Comparison of ENCODE assay signal across 20 cellular contexts in the genomic region with DNA sequence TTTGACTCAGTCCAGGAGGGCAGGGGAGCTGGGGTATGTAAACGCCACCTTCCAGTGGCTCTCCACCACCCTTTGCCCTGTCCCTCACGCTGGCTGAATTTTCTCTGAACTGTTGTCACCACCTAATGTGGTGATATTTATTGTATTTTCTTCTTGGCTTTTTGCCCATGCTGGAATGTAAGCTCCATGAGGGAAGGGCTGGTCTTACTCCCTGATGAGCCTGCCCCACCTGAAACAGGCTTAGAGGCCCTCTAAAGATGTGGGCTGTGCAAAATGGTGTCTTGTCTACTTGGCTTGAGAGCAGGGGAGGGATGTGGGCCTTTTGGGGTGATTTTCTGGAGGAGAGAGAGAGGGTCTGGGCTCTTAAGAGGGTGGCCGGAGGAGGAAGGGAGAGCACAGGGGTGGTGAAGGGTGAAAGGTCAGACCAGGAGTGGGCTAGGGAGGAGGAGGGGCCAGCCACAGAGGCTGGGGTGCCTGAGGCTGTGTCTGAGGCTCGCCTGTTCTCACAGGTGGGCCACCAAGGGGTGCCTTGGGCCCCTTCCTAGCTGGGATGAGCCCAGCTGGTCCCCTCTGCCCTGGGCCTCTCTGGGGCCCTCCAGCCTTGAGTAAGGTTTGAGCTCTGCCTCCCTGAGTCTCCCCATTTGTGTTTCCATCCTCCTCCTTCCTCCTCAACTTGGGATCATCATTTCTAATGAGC. TPM values are rescaled to one million over a fixed set of nuclear protein-coding genes. Genes with fewer than 3 reads are reported as not detected.
DNase-seq lines count a peak whose midpoint lies in the region; ATAC-seq and TF ChIP-seq lines count a peak whose summit lies in the region.
"Had no signal": no experiment of that assay in that cellular context is flagged by ENCODE, and none has a peak within 500 bp of the region (broad histone marks: within the 10 kb centered on the region; RNA-seq: fewer than 3 reads in every experiment).

No MANE protein-coding gene starts in this region.

- H3K4me1 ChIP-seq in right atrium auricular region (peaks cover 0 to 7% of the 10 kb centered on the region in 2 donors), aorta (ENCODE audit: control insufficient read depth in 1 of 2, insufficient read depth in 2 of 2, low read length in 2 of 2) (no peaks in the 10 kb centered on the region)
- H3K4me1 ChIP-seq: A549 had no signal

- H3K27ac Mint-ChIP-seq in activated T-helper 1 cell treated with anti-CD3 and anti-CD28 coated beads, Interleukin-12 subunit alpha, Interleukin-12 subunit beta, Interleukin-2, Interleukin-4 antibody, amounts not matched to agents 30 ng/mL and 10 ng/mL and 1 ng/mL, durations not matched to agents 14 hours and 24 hours and 36 hours: peak overlapping the region; percentile 31
- H3K27ac Mint-ChIP-seq: GM23338 had no signal

- H3K27me3 ChIP-seq in right atrium auricular region (no peaks in the 10 kb centered on the region), aorta (ENCODE audit: control insufficient read depth in 1 of 2, insufficient read depth in 2 of 2, low read length in 1 of 2) (no peaks in the 10 kb centered on the region)
- H3K27me3 ChIP-seq: BLaER1 had no signal

- intact Hi-C loops in left cardiac atrium (cut with DNase I): no loop called here
- intact Hi-C loops in activated T-helper 1 cell treated with anti-CD3 and anti-CD28 coated beads, Interleukin-12 subunit alpha, Interleukin-12 subunit beta, Interleukin-2, Interleukin-4 antibody, amounts not matched to agents 30 ng/mL and 10 ng/mL and 1 ng/mL, durations not matched to agents 14 hours and 24 hours and 36 hours (cut with micrococcal nuclease): no loop called here
- intact Hi-C loops in aorta (cut with DNase I): no loop called here

- no peaks in the 10 kb centered on the region for H3K9me3 Mint-ChIP-seq in activated T-helper 1 cell treated with anti-CD3 and anti-CD28 coated beads, Interleukin-12 subunit alpha, Interleukin-12 subunit beta, Interleukin-2, Interleukin-4 antibody, amounts not matched to agents 30 ng/mL and 10 ng/mL and 1 ng/mL, durations not matched to agents 14 hours and 24 hours and 36 hours
- H3K9me3 Mint-ChIP-seq: CD8-positive, alpha-beta memory T cell; GM23338 had no signal

- H3K36me3 Mint-ChIP-seq in activated T-helper 1 cell treated with anti-CD3 and anti-CD28 coated beads, Interleukin-12 subunit alpha, Interleukin-12 subunit beta, Interleukin-2, Interleukin-4 antibody, amounts not matched to agents 30 ng/mL and 10 ng/mL and 1 ng/mL, durations not matched to agents 14 hours and 24 hours and 36 hours (ENCODE audit: low read depth): no peaks in the 10 kb centered on the region
- H3K36me3 Mint-ChIP-seq: CD8-positive, alpha-beta memory T cell had no signal

- no peaks in the 10 kb centered on the region for H3K4me1 Mint-ChIP-seq in activated T-helper 1 cell treated with anti-CD3 and anti-CD28 coated beads, Interleukin-12 subunit alpha, Interleukin-12 subunit beta, Interleukin-2, Interleukin-4 antibody, amounts not matched to agents 30 ng/mL and 10 ng/mL and 1 ng/mL, durations not matched to agents 14 hours and 24 hours and 36 hours (ENCODE audit: low read depth)

- ATAC-seq in left cardiac atrium: no peak
- ATAC-seq in aorta (ENCODE audit: low FRiP score): no peak
- ATAC-seq: A549, GM23338, HCT116 had no signal

- H3K4me3 Mint-ChIP-seq in activated T-helper 1 cell treated with anti-CD3 and anti-CD28 coated beads, Interleukin-12 subunit alpha, Interleukin-12 subunit beta, Interleukin-2, Interleukin-4 antibody, amounts not matched to agents 30 ng/mL and 10 ng/mL and 1 ng/mL, durations not matched to agents 14 hours and 24 hours and 36 hours: no peak overlapping the region
- H3K4me3 Mint-ChIP-seq: CD8-positive, alpha-beta memory T cell; GM23338 had no signal

- peak; percentile 12 for DNase-seq in left cardiac atrium
- DNase-seq in right atrium auricular region (ENCODE audit: low spot score): no peak
- DNase-seq in activated T-helper 1 cell treated with anti-CD3 and anti-CD28 coated beads, Interleukin-12 subunit alpha, Interleukin-12 subunit beta, Interleukin-2, Interleukin-4 antibody, amounts not matched to agents 30 ng/mL and 10 ng/mL and 1 ng/mL, durations not matched to agents 14 hours and 24 hours and 36 hours (ENCODE audit: low spot score): no peak
- peak; percentile 11 for DNase-seq in mesenteric fat pad (ENCODE audit: low spot score)
- DNase-seq in aorta: peak; percentile 19 to 48
- DNase-seq in Kasumi-1 (lab: John Stamatoyannopoulos, UW): no peak
- no peak for DNase-seq in activated naive CD4-positive, alpha-beta T cell (lab: John Stamatoyannopoulos, UW)
- DNase-seq: KG1, NCI-H1417, NCI-H187 treated with DMSO at 0.1 percent for 48 hours, NCI-H226, NCI-H524, NCI-H82, OCI-M1, SHP77 had no signal

- 93 to 94% methylated on average over 3 to 4 of the region's 4 CpGs for WGBS in aorta, 2 donors

- H3K36me3 ChIP-seq in right atrium auricular region (no peaks in the 10 kb centered on the region), aorta (ENCODE audit: control insufficient read depth in 1 of 2, insufficient read depth in 2 of 2, low read length in 1 of 2) (no peaks in the 10 kb centered on the region)
- H3K36me3 ChIP-seq: BLaER1 had no signal

- no peaks in the 10 kb centered on the region for H3K9me3 ChIP-seq in right atrium auricular region
- H3K9me3 ChIP-seq in aorta (ENCODE audit: control insufficient read depth, low read length): no peaks in the 10 kb centered on the region
- H3K9me3 ChIP-seq: A549, BLaER1 had no signal

- no peak for TF ChIP-seq CTCF in right atrium auricular region (IDR thresholded peaks at IDR 0.05)

- H3K4me3 ChIP-seq in right atrium auricular region (no peak overlapping the region), aorta (ENCODE audit: low read length in 2 of 2) (no peak overlapping the region)
- H3K4me3 ChIP-seq: A549, BLaER1, GM23338 had no signal

- peaks cover 8% of the 10 kb centered on the region for H3K27me3 Mint-ChIP-seq in activated T-helper 1 cell treated with anti-CD3 and anti-CD28 coated beads, Interleukin-12 subunit alpha, Interleukin-12 subunit beta, Interleukin-2, Interleukin-4 antibody, amounts not matched to agents 30 ng/mL and 10 ng/mL and 1 ng/mL, durations not matched to agents 14 hours and 24 hours and 36 hours (ENCODE audit: insufficient read depth)

- H3K27ac ChIP-seq in right atrium auricular region (no peak overlapping the region), aorta (ENCODE audit: low read depth in 1 of 2, low read length in 2 of 2) (no peak overlapping the region)
- H3K27ac ChIP-seq: A549, BLaER1 had no signal

RNA-seq across cellular contexts. Expression of gene SPDEF, which starts 37.3 kb away (rescaled TPM):
- total RNA-seq in left cardiac atrium: under 1 TPM in 1 of 2 donors, not detected in 1; 0.16 TPM
- total RNA-seq in right atrium auricular region: under 1 TPM; 0.22 to 0.31 TPM
- total RNA-seq in activated T-helper 1 cell treated with anti-CD3 and anti-CD28 coated beads, Interleukin-12 subunit alpha, Interleukin-12 subunit beta, Interleukin-2, Interleukin-4 antibody, amounts not matched to agents 30 ng/mL and 10 ng/mL and 1 ng/mL, durations not matched to agents 14 hours and 24 hours and 36 hours: not detected in 2 replicates
- 0.16 TPM for total RNA-seq in mesenteric fat pad
- total RNA-seq in aorta: under 1 TPM in 1 of 2 donors, not detected in 1; 0.23 TPM
- 1 to 10 TPM in 1 of 2 donors, under 1 TPM in 1; 0.67 to 3.0 TPM for polyA plus RNA-seq in aorta
- total RNA-seq: CD8-positive, alpha-beta memory T cell had no signal
- polyA plus RNA-seq: CD8-positive, alpha-beta memory T cell; GM23338 had no signal

RNA-seq across cellular contexts. Expression of gene PACSIN1, which starts 52.9 kb away (rescaled TPM):
- 1 to 10 TPM; 3.4 to 8.4 TPM for total RNA-seq in left cardiac atrium
- 1 to 10 TPM; 5.6 to 6.3 TPM for total RNA-seq in right atrium auricular region
- total RNA-seq in activated T-helper 1 cell treated with anti-CD3 and anti-CD28 coated beads, Interleukin-12 subunit alpha, Interleukin-12 subunit beta, Interleukin-2, Interleukin-4 antibody, amounts not matched to agents 30 ng/mL and 10 ng/mL and 1 ng/mL, durations not matched to agents 14 hours and 24 hours and 36 hours: not detected in 2 replicates
- not detected for total RNA-seq in mesenteric fat pad
- total RNA-seq in aorta: under 1 TPM; 0.10 to 0.84 TPM
- under 1 TPM in 1 of 2 donors, not detected in 1; 0.10 TPM for polyA plus RNA-seq in aorta

Comparison
In these comparisons a context has a peak if more than half of its experiments do, and no peak if none do; other contexts are left out.
1. DNase-seq: peak in left cardiac atrium (single experiment), mesenteric fat pad (single experiment) and aorta (2 of 2); none in right atrium auricular region (single experiment), activated T-helper 1 cell treated with anti-CD3 and anti-CD28 coated beads, Interleukin-12 subunit alpha, Interleukin-12 subunit beta, Interleukin-2, Interleukin-4 antibody, amounts not matched to agents 30 ng/mL and 10 ng/mL and 1 ng/mL, durations not matched to agents 14 hours and 24 hours and 36 hours (single experiment), Kasumi-1 (0 of 2) and activated naive CD4-positive, alpha-beta T cell (0 of 4).